In the genomic region with DNA sequence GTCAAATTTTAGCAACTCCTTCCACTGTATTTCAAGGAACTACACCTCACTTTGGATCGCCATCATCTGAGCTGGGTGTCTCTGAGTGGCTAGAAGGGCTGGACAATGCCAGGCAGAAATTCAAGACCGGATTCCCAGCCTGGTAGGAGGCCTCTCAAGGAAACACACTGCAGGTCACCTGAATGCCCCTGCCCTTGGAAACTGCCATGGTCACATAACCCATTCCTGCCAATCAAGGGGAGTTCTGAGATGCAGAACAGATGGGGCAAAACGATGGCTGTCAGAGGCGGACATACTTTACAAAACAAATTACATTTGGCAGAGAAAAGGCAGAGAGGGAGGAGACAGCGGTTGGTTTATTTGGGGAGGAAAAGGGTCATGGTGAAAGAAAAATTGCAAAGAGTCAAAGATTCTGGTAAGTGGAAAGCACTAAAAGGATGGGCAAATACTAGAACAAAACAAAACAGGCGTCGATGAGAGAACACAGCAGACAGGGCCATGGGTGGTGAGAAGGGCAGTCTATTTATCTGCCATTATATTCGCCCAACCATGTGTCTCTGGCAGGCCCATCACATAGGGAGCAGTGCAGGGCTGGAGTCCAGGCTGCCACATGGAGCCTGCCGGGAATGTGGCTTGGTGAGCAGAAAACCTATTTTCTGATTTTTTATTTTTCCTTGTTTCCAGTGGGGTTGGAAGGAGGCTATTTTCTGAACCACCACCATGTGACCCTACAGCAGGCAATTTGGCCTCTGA, we compare ENCODE assay signal across 26 cellular contexts. TPM values are rescaled to one million over a fixed set of nuclear protein-coding genes. Genes with fewer than 3 reads are reported as not detected.
DNase-seq lines count a peak whose midpoint lies in the region; ATAC-seq and TF ChIP-seq lines count a peak whose summit lies in the region.
"Had no signal": no experiment of that assay in that cellular context is flagged by ENCODE, and none has a peak within 500 bp of the region (broad histone marks: within the 10 kb centered on the region; RNA-seq: fewer than 3 reads in every experiment).

No MANE protein-coding gene starts in this region.

- H2BK120ac ChIP-seq in H9 (ENCODE audit: low read depth, low read length, poor library complexity, severe bottlenecking) = no peak overlapping the region

- H3K4ac ChIP-seq in H9 (ENCODE audit: low read depth, low read length) = no peak overlapping the region

- no peaks in the 10 kb centered on the region; the same call in 1 of the 2 replicates for H3K79me2 ChIP-seq in H9 (ENCODE audit: insufficient read depth, low read length)
- peaks cover 19% of the 10 kb centered on the region; the same call in 1 of the 2 replicates for H3K79me2 ChIP-seq in OCI-LY7 (ENCODE audit: insufficient read depth, low read depth, low read length)

- WGBS in H9 (ENCODE audit: extremely low coverage, insufficient read length, low lambda C conversion rate) = no CpG with 5 or more reads among the region's 9 CpGs

- H3K9me3 Mint-ChIP-seq in H9 (no peaks in the 10 kb centered on the region), nephron progenitor cell (no peaks in the 10 kb centered on the region), immature natural killer cell (no peaks in the 10 kb centered on the region)
- H3K9me3 Mint-ChIP-seq: activated T-cell treated with anti-CD3 and anti-CD28 coated beads, Interleukin-2, amount 50 U/mL, for 4 hours; CD4-positive, CD25-positive, alpha-beta regulatory T cell had no signal

- no peak overlapping the region for H3K4me3 Mint-ChIP-seq in H9
- no peak overlapping the region for H3K4me3 Mint-ChIP-seq in nephron progenitor cell
- H3K4me3 Mint-ChIP-seq in immature natural killer cell = no peak overlapping the region
- H3K4me3 Mint-ChIP-seq: activated T-cell treated with anti-CD3 and anti-CD28 coated beads, Interleukin-2, amount 50 U/mL, for 4 hours; CD4-positive, CD25-positive, alpha-beta regulatory T cell had no signal

- no peak overlapping the region for H4K8ac ChIP-seq in H9 (replicated peaks; ENCODE audit: insufficient read length, low read depth, low read length)

- no peak overlapping the region for H3K23ac ChIP-seq in H9 (ENCODE audit: insufficient read length, low read depth, low read length)

- H3K27ac ChIP-seq in H9 (ENCODE audit: insufficient read length, low read depth, low read length) (no peak overlapping the region), OCI-LY7 (ENCODE audit: low read depth, low read length, poor library complexity, severe bottlenecking) (peak overlapping the region; percentile 95)
- H3K27ac ChIP-seq: heart right ventricle, Peyer's patch, skin epidermis, stomach, thyroid gland, vagina had no signal

- H3T11ph ChIP-seq in H9 (ENCODE audit: low read length) = no peak overlapping the region

- POLR2A ChIA-PET in OCI-LY7 (lab: Charles Lee) = interaction anchor here (0.5 to 2.4 kb wide), 5 partner anchors 12 to 28 kb away, joined by 3 to 20 read pairs (median 7); no protein-coding TSS in a partner anchor

- CTCF ChIA-PET in OCI-LY7 (lab: Charles Lee; ENCODE audit: unreplicated experiment) = interaction anchor here (1.6 kb wide), 1 partner anchor 12 kb away, joined by 10 read pairs; no protein-coding TSS in a partner anchor

- H2BK20ac ChIP-seq in H9 (ENCODE audit: low read depth, low read length, poor library complexity, severe bottlenecking) = no peak overlapping the region

- H4K20me1 ChIP-seq in H9 (ENCODE audit: control insufficient read depth, insufficient read depth, insufficient read length) (no peaks in the 10 kb centered on the region), OCI-LY7 (ENCODE audit: insufficient read depth, low read length) (no peaks in the 10 kb centered on the region)

- H3K36me3 Mint-ChIP-seq in H9 (ENCODE audit: insufficient read depth in 1 of 3, low read depth in 3 of 3) = peaks cover 1 to 35% (median 17%) of the 10 kb centered on the region in 3 experiments; a peak in 6 of 7 replicates
- peaks cover 18% of the 10 kb centered on the region for H3K36me3 Mint-ChIP-seq in nephron progenitor cell (ENCODE audit: low read depth)
- no peaks in the 10 kb centered on the region for H3K36me3 Mint-ChIP-seq in immature natural killer cell
- H3K36me3 Mint-ChIP-seq: CD4-positive, CD25-positive, alpha-beta regulatory T cell had no signal

- no peak overlapping the region for H3K56ac ChIP-seq in H9 (ENCODE audit: insufficient read length, low read depth, low read length)

- H3K27me3 ChIP-seq in H9 (ENCODE audit: insufficient read depth, low read length) = no peaks in the 10 kb centered on the region
- H3K27me3 ChIP-seq: heart right ventricle, Peyer's patch, stomach, thyroid gland, vagina had no signal

- H2AFZ ChIP-seq in H9 (ENCODE audit: low read length) (no peak overlapping the region), OCI-LY7 (ENCODE audit: low read length) (peak overlapping the region; percentile 48)

- BruUV-seq in OCI-LY7 (replicated peaks; lab: Mats Ljungman, UMichigan) = no TSS peak

- no peaks in the 10 kb centered on the region for H3K23me2 ChIP-seq in H9 (ENCODE audit: insufficient read length, low read depth, low read length, poor library complexity, severe bottlenecking)

- H3K18ac ChIP-seq in H9 (ENCODE audit: insufficient read length, low read depth, low read length) = no peak overlapping the region

- intact Hi-C loops in OCI-LY7 (cut with micrococcal nuclease; ENCODE audit: unreplicated experiment) = no loop called here
- intact Hi-C loops in head of caudate nucleus (cut with DNase I) = no loop called here

- H3K27me3 Mint-ChIP-seq in H9 (ENCODE audit: low read depth) = no peaks in the 10 kb centered on the region
- no peaks in the 10 kb centered on the region for H3K27me3 Mint-ChIP-seq in nephron progenitor cell (ENCODE audit: low read depth, poor library complexity)
- no peaks in the 10 kb centered on the region for H3K27me3 Mint-ChIP-seq in immature natural killer cell (ENCODE audit: low read depth in 3 of 3)
- H3K27me3 Mint-ChIP-seq: CD4-positive, CD25-positive, alpha-beta regulatory T cell had no signal

- H3K79me1 ChIP-seq in H9 (ENCODE audit: insufficient read depth, low read depth, low read length, poor library complexity, severe bottlenecking) = no peaks in the 10 kb centered on the region

- H3K9ac ChIP-seq in H9 (ENCODE audit: extremely low read depth, insufficient read length, low read length) = no peak overlapping the region

- no peak for ATAC-seq in HG03354 (IDR thresholded peaks at IDR 0.05; ENCODE audit: poor library complexity, severe bottlenecking, unreplicated experiment)
- ATAC-seq: activated T-cell treated with anti-CD3 and anti-CD28 coated beads, Interleukin-2, amount 50 U/mL, for 4 hours had no signal

- peaks cover 17% of the 10 kb centered on the region for H3K4me1 ChIP-seq in H9 (ENCODE audit: insufficient read depth, low read length)
- peaks cover 63% of the 10 kb centered on the region for H3K4me1 ChIP-seq in OCI-LY7 (ENCODE audit: insufficient read depth, low read length, poor library complexity, severe bottlenecking)
- H3K4me1 ChIP-seq: Peyer's patch, stomach, vagina had no signal

- no peak overlapping the region for H3K14ac ChIP-seq in H9 (ENCODE audit: insufficient read depth, low read length)

- H3K4me3 ChIP-seq in OCI-LY7 (ENCODE audit: low read depth, low read length, poor library complexity, severe bottlenecking) = peak overlapping the region; percentile 46
- H3K4me3 ChIP-seq: heart right ventricle, Peyer's patch, skin epidermis, stomach, thyroid gland, vagina had no signal

- no peak overlapping the region for H2BK15ac ChIP-seq in H9 (ENCODE audit: low read depth, low read length)

- H2BK5ac ChIP-seq in H9 (ENCODE audit: insufficient read length, low read length) = no peak overlapping the region

- DNase-seq in DMS 273 (lab: John Stamatoyannopoulos, UW; ENCODE audit: unreplicated experiment) = peak; percentile 80
- no peak for DNase-seq in H9
- DNase-seq in OCI-LY7 (ENCODE audit: low spot score) = peak; percentile 42
- no peak for DNase-seq in nephron progenitor cell
- DNase-seq in NOMO-1 treated with DMSO at 0.1 percent for 48 hours (lab: John Stamatoyannopoulos, UW; ENCODE audit: unreplicated experiment) = no peak
- DNase-seq in immature natural killer cell = no peak
- no peak for DNase-seq in head of caudate nucleus
- DNase-seq: activated CD4-positive, alpha-beta T cell treated with anti-CD3 and anti-CD28 coated beads, Interleukin-2, amount 50 U/mL, for 1 hour; activated gamma-delta T cell treated with Interleukin-2 at 50 U/mL for 16 hours; activated T-cell treated with anti-CD3 and anti-CD28 coated beads, Interleukin-2, amount 50 U/mL, for 4 hours; CD4-positive, CD25-positive, alpha-beta regulatory T cell; effector CD8-positive, alpha-beta T cell; heart right ventricle; IMR-90; kidney glomerular epithelial cell; NCI-H1105 treated with DMSO at 0.1 percent for 48 hours; NCI-H510A treated with DMSO at 0.1 percent for 48 hours; SIG-M5; stomach; SW 1271; T1000; thyroid gland had no signal

- H4K91ac ChIP-seq in H9 (ENCODE audit: insufficient read length, low read depth, low read length) = no peak overlapping the region

- no peak overlapping the region for H2BK12ac ChIP-seq in H9 (ENCODE audit: insufficient read length, low read depth, low read length)

- H3K27ac Mint-ChIP-seq in H9 = peak overlapping the region; percentile 10 to 50 (median 23); a peak in 5 of 7 replicates
- peak overlapping the region; percentile 60 for H3K27ac Mint-ChIP-seq in nephron progenitor cell
- no peak overlapping the region for H3K27ac Mint-ChIP-seq in immature natural killer cell
- H3K27ac Mint-ChIP-seq: CD4-positive, CD25-positive, alpha-beta regulatory T cell had no signal

- H3K9me3 ChIP-seq in H9 (ENCODE audit: control insufficient read depth, low read depth, low read length) = no peaks in the 10 kb centered on the region
- no peaks in the 10 kb centered on the region for H3K9me3 ChIP-seq in OCI-LY7 (ENCODE audit: low read length)
- H3K9me3 ChIP-seq: heart right ventricle, Peyer's patch, stomach, thyroid gland, vagina had no signal

- H3K4me1 Mint-ChIP-seq in H9 (peaks cover 49 to 50% of the 10 kb centered on the region in 2 experiments), nephron progenitor cell (peaks cover 52% of the 10 kb centered on the region), immature natural killer cell (no peaks in the 10 kb centered on the region)

- H4K5ac ChIP-seq in H9 (ENCODE audit: insufficient read length, low read depth, low read length) = no peak overlapping the region

- H3K9me2 ChIP-seq in OCI-LY7 (ENCODE audit: insufficient read depth, low read length) = no peaks in the 10 kb centered on the region

- peaks cover 14% of the 10 kb centered on the region for H3K36me3 ChIP-seq in OCI-LY7 (ENCODE audit: insufficient read depth, low read length)
- H3K36me3 ChIP-seq: heart right ventricle, Peyer's patch, thyroid gland, vagina had no signal

- TF ChIP-seq CTCF in H9 (conservative IDR thresholded peaks at IDR 0.05) (no peak), OCI-LY7 (conservative IDR thresholded peaks at IDR 0.05; ENCODE audit: low read length) (no peak), nephron progenitor cell (IDR thresholded peaks at IDR 0.05) (no peak)

- no peak overlapping the region for H2AK5ac ChIP-seq in H9 (ENCODE audit: insufficient read length, low read length)

- H3K4me2 ChIP-seq in H9 (ENCODE audit: insufficient read depth, insufficient read length, low read length) (no peak overlapping the region), OCI-LY7 (ENCODE audit: low read length) (peak overlapping the region; percentile 94)

RNA-seq across cellular contexts. Expression of a gene that starts 13.5 kb away (rescaled TPM):
- total RNA-seq in H9 (2021) (70.2 and 72.1 TPM in 2 replicates), OCI-LY7 (2022) (13.1 and 14.3 TPM in 2 replicates)
- total RNA-seq in OCI-LY7 (2014; rRNA removed; shearing (Covaris generic)) = 7.9 and 11.7 TPM in 2 replicates
- polyA plus RNA-seq in immature natural killer cell = under 1 TPM; 0.04 to 0.46 (median 0.17) TPM

Comparison
In these comparisons a context has a peak if more than half of its experiments do, and no peak if none do; other contexts are left out.
1. DNase-seq: peak in DMS 273 (single experiment) and OCI-LY7 (single experiment); none in H9 (single experiment), nephron progenitor cell (single experiment), NOMO-1 treated with DMSO at 0.1 percent for 48 hours (single experiment), immature natural killer cell (0 of 3) and head of caudate nucleus (0 of 42).
2. H3K27ac Mint-ChIP-seq: peak in H9 (3 of 3) and nephron progenitor cell (single experiment); none in immature natural killer cell (0 of 6).